In the genomic region with DNA sequence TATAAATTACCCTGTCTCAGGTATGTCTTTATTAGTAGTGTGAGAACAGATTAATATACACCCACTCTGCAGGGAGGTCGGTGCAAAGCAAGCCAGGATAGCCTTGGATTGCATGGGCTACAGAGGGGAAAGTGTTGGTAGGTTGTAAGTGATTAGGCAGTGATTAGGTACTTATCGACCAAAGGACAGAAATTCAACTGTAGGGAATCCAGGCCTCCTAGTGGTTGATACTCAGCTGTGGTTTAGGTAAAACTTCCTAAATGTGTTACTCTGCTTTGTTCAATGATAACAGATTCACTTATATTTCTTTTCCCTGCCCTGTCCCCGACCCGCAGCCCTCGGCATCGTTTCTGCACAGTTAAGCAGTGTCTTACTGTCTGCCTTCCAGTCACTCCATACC, we compare ENCODE assay signal across 18 cellular contexts.
"Had no signal": no experiment of that assay in that cellular context is flagged by ENCODE, and none has a peak within 500 bp of the region (broad histone marks: within the 10 kb centered on the region; RNA-seq: fewer than 3 reads in every experiment).

No MANE protein-coding gene starts in this region.

- H3K36me3 Mint-ChIP-seq: natural killer cell; stimulated activated naive B cell treated with anti-CD40 and anti-IgM and Interleukin-4, amounts not matched to agents 10 μg/mL and 1 μg/mL and 100 μg/mL, for 72 hours had no signal

- H3K79me2 ChIP-seq: parathyroid adenoma had no signal

- H3K9me3 ChIP-seq: esophagus muscularis mucosa, lower lobe of right lung, neutrophil, right lobe of liver, transverse colon, upper lobe of right lung, uterus had no signal

- ATAC-seq: left ventricle myocardium superior; lower lobe of right lung; natural killer cell; right lobe of liver; stimulated activated naive B cell treated with anti-CD40 and anti-IgM and Interleukin-4, amounts not matched to agents 10 μg/mL and 1 μg/mL and 100 μg/mL, for 72 hours; upper lobe of right lung had no signal

- H3K27ac ChIP-seq: esophagus muscularis mucosa, lower lobe of right lung, neutrophil, parathyroid adenoma, right lobe of liver, transverse colon, upper lobe of right lung, uterus had no signal

- H3K4me3 Mint-ChIP-seq: natural killer cell; stimulated activated naive B cell treated with anti-CD40 and anti-IgM and Interleukin-4, amounts not matched to agents 10 μg/mL and 1 μg/mL and 100 μg/mL, for 72 hours; stimulated activated naive CD8-positive, alpha-beta T cell treated with anti-CD3 and anti-CD28 coated beads, Interleukin-15, Interleukin-2, amounts not matched to agents 100 ng/mL and 50 ng/mL, for 24 hours had no signal

- H3K4me1 ChIP-seq: esophagus muscularis mucosa, lower lobe of right lung, parathyroid adenoma, right lobe of liver, transverse colon, upper lobe of right lung, uterus had no signal

- H3K9me3 Mint-ChIP-seq: stimulated activated naive CD8-positive, alpha-beta T cell treated with anti-CD3 and anti-CD28 coated beads, Interleukin-15, Interleukin-2, amounts not matched to agents 100 ng/mL and 50 ng/mL, for 24 hours had no signal

- H3K4me3 ChIP-seq: esophagus muscularis mucosa, lower lobe of right lung, right lobe of liver, transverse colon, upper lobe of right lung, uterus had no signal

- H3K36me3 ChIP-seq: esophagus muscularis mucosa, lower lobe of right lung, neutrophil, right lobe of liver, transverse colon, upper lobe of right lung, uterus had no signal

- H3K4me1 Mint-ChIP-seq: natural killer cell; stimulated activated naive B cell treated with anti-CD40 and anti-IgM and Interleukin-4, amounts not matched to agents 10 μg/mL and 1 μg/mL and 100 μg/mL, for 72 hours had no signal

- H3K27ac Mint-ChIP-seq: natural killer cell; progenitor cell of endocrine pancreas; stimulated activated naive B cell treated with anti-CD40 and anti-IgM and Interleukin-4, amounts not matched to agents 10 μg/mL and 1 μg/mL and 100 μg/mL, for 72 hours; stimulated activated naive CD8-positive, alpha-beta T cell treated with anti-CD3 and anti-CD28 coated beads, Interleukin-15, Interleukin-2, amounts not matched to agents 100 ng/mL and 50 ng/mL, for 24 hours had no signal

- H3K27me3 Mint-ChIP-seq: progenitor cell of endocrine pancreas; stimulated activated naive B cell treated with anti-CD40 and anti-IgM and Interleukin-4, amounts not matched to agents 10 μg/mL and 1 μg/mL and 100 μg/mL, for 72 hours; stimulated activated naive CD8-positive, alpha-beta T cell treated with anti-CD3 and anti-CD28 coated beads, Interleukin-15, Interleukin-2, amounts not matched to agents 100 ng/mL and 50 ng/mL, for 24 hours had no signal

- DNase-seq: cortex of kidney; hypothalamus; left ventricle myocardium superior; lower lobe of right lung; natural killer cell; right lobe of liver; small intestine; stimulated activated CD4-positive, alpha-beta T cell treated with anti-CD3 and anti-CD28 coated beads, Interleukin-15, amount 100 ng/mL, for 24 hours; stimulated activated CD4-positive, alpha-beta T cell treated with anti-CD3 and anti-CD28 coated beads, Interleukin-2, amount 100 ng/mL, for 48 hours; stimulated activated naive B cell treated with anti-CD40 and anti-IgM and Interleukin-4, amounts not matched to agents 10 μg/mL and 1 μg/mL and 100 μg/mL, for 72 hours; transverse colon; upper lobe of right lung; uterus had no signal

- H2AFZ ChIP-seq: parathyroid adenoma had no signal

- H3K9ac ChIP-seq: parathyroid adenoma had no signal

- H3K27me3 ChIP-seq: esophagus muscularis mucosa, neutrophil, right lobe of liver, transverse colon, upper lobe of right lung, uterus had no signal
